14 cellular contexts compared by ENCODE assay signal in the genomic region with DNA sequence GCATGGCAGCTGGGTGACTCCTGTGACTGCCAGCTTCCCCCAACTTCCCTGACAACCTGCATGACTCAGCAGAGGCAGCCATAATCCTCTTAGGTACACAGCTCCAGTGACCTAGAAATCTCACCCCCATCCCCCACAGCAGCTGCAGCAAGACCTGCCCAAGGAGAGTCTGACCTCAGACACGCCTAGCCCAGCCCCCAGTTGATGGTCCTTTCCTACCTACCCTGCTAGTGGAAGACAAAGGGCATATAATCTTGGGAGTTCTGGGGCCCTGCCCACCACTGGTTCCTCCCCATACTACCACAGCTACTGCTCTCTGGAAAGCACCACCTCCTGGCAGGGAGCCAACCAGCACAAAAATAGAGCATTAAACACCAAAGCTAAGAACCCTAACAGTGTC.
DNase-seq lines count a peak whose midpoint lies in the region; ATAC-seq and TF ChIP-seq lines count a peak whose summit lies in the region.
"Had no signal": no experiment of that assay in that cellular context is flagged by ENCODE, and none has a peak within 500 bp of the region (broad histone marks: within the 10 kb centered on the region; RNA-seq: fewer than 3 reads in every experiment).

No MANE protein-coding gene starts in this region.

- intact Hi-C loops in mucosa of descending colon (cut with DNase I, micrococcal nuclease) (no loop called here), heart left ventricle (cut with DNase I) (no loop called here)

- ATAC-seq in DND-41 (ENCODE audit: insufficient read depth, low read depth) (no peak), mucosa of descending colon (peak; percentile 79), heart left ventricle (no peak)

- H4K20me1 ChIP-seq in DND-41 (ENCODE audit: insufficient read depth, low read length) (no peaks in the 10 kb centered on the region), MM.1S (ENCODE audit: insufficient read depth, low read length) (no peaks in the 10 kb centered on the region)

- H3K79me2 ChIP-seq in DND-41 (ENCODE audit: insufficient read depth, low read length) (no peaks in the 10 kb centered on the region), MM.1S (ENCODE audit: low read length) (no peaks in the 10 kb centered on the region)

- H3K4me3 ChIP-seq in DND-41 (ENCODE audit: low read depth in 1 of 2, low read length in 2 of 2) (no peak overlapping the region), MM.1S (ENCODE audit: low read length) (no peak overlapping the region), mucosa of descending colon (no peak overlapping the region), heart left ventricle (no peak overlapping the region)
- H3K4me3 ChIP-seq: right atrium auricular region had no signal

- H3K9me3 ChIP-seq in DND-41 (ENCODE audit: insufficient read depth, low read length, severe bottlenecking) (no peaks in the 10 kb centered on the region), MM.1S (replicated peaks; ENCODE audit: insufficient read depth, low read length) (no peaks in the 10 kb centered on the region), mucosa of descending colon (no peaks in the 10 kb centered on the region), heart left ventricle (no peaks in the 10 kb centered on the region)
- H3K9me3 ChIP-seq: right atrium auricular region had no signal

- no peak for TF ChIP-seq POLR2A in heart left ventricle (IDR thresholded peaks at IDR 0.05)

- no peaks in the 10 kb centered on the region for H3K36me3 ChIP-seq in DND-41 (ENCODE audit: insufficient read depth, low read length)
- H3K36me3 ChIP-seq in MM.1S (replicated peaks; ENCODE audit: insufficient read depth, low read length) = no peaks in the 10 kb centered on the region
- H3K36me3 ChIP-seq in mucosa of descending colon (ENCODE audit: low read depth) = no peaks in the 10 kb centered on the region
- no peaks in the 10 kb centered on the region for H3K36me3 ChIP-seq in heart left ventricle
- H3K36me3 ChIP-seq: right atrium auricular region had no signal

- WGBS in heart left ventricle, 4 donors = 50 to 71% (median 64%) methylated on average over 1 of the region's 1 CpG

- H3K4me1 ChIP-seq in DND-41 (ENCODE audit: insufficient read depth, low read length) (no peaks in the 10 kb centered on the region), MM.1S (ENCODE audit: low read length) (no peaks in the 10 kb centered on the region), mucosa of descending colon (ENCODE audit: low read depth) (no peaks in the 10 kb centered on the region), heart left ventricle (no peaks in the 10 kb centered on the region)
- H3K4me1 ChIP-seq: right atrium auricular region had no signal

- H3K9me2 ChIP-seq in MM.1S (replicated peaks; ENCODE audit: insufficient read depth, low read length) = no peaks in the 10 kb centered on the region

- H3K27me3 ChIP-seq in DND-41 (ENCODE audit: insufficient read depth, low read length, poor library complexity) (peaks cover 2% of the 10 kb centered on the region), MM.1S (replicated peaks; ENCODE audit: insufficient read depth, low read length) (no peaks in the 10 kb centered on the region), heart left ventricle (no peaks in the 10 kb centered on the region)
- H3K27me3 ChIP-seq: right atrium auricular region had no signal

- H2AFZ ChIP-seq in DND-41 (ENCODE audit: low read depth, low read length) = no peak overlapping the region
- no peak overlapping the region for H2AFZ ChIP-seq in MM.1S (ENCODE audit: low read length)

- H3K9ac ChIP-seq in DND-41 (ENCODE audit: low read depth, low read length) = no peak overlapping the region
- H3K9ac ChIP-seq in MM.1S (ENCODE audit: low read length) = no peak overlapping the region

- H3K4me2 ChIP-seq in DND-41 (ENCODE audit: insufficient read depth, low read length) = no peak overlapping the region
- H3K4me2 ChIP-seq in MM.1S (ENCODE audit: low read depth, low read length) = no peak overlapping the region

- H3K27ac ChIP-seq in DND-41 (ENCODE audit: low read length) (no peak overlapping the region), MM.1S (ENCODE audit: low read length) (no peak overlapping the region), heart left ventricle (no peak overlapping the region)
- H3K27ac ChIP-seq: right atrium auricular region had no signal

- no peak for TF ChIP-seq CTCF in DND-41 (IDR thresholded peaks at IDR 0.05; ENCODE audit: borderline replicate concordance, extremely low read depth, low read length, poor library complexity, severe bottlenecking)
- TF ChIP-seq CTCF in MM.1S (IDR thresholded peaks at IDR 0.05; ENCODE audit: low read length) = no peak
- TF ChIP-seq CTCF in mucosa of descending colon (IDR thresholded peaks at IDR 0.05) = no peak
- TF ChIP-seq CTCF in heart left ventricle (IDR thresholded peaks at IDR 0.05) = no peak

- H3F3A ChIP-seq in MM.1S (ENCODE audit: insufficient read depth, low read length) = no peaks in the 10 kb centered on the region

- DNase-seq in DND-41 = peak; percentile 8
- DNase-seq in MM.1S = peak; percentile 44
- DNase-seq in SHP77 (lab: John Stamatoyannopoulos, UW) = peak; percentile 50 to 56
- DNase-seq in mucosa of descending colon = peak; percentile 85 to 94 (median 85)
- no peak for DNase-seq in heart left ventricle
- no peak for DNase-seq in stimulated activated CD4-positive, alpha-beta T cell treated with anti-CD3 and anti-CD28 coated beads, Interleukin-15, amount 100 ng/mL, for 24 hours
- no peak for DNase-seq in SIG-M5 treated with dmso at 0.1 percent for 504 hours (lab: John Stamatoyannopoulos, UW; ENCODE audit: unreplicated experiment)
- DNase-seq in activated CD8-positive, alpha-beta memory T cell treated with anti-CD3 and anti-CD28 coated beads for 24 hours = no peak
- DNase-seq: activated CD4-positive, alpha-beta memory T cell treated with anti-CD3 and anti-CD28 coated beads, Interleukin-2, amount 10 ng/mL, durations not matched to agents 7 days and 5 days; activated naive CD8-positive, alpha-beta T cell treated with anti-CD3 and anti-CD28 coated beads, Interleukin-2, amount 10 ng/mL, durations not matched to agents 7 days and 5 days; activated T-cell treated with anti-CD3 and anti-CD28 coated beads, Interleukin-2, amount 50 U/mL, for 48 hours; COR-L47; NCI-H1092 had no signal

Comparison
In these comparisons a context has a peak if more than half of its experiments do, and no peak if none do; other contexts are left out.
1. DNase-seq: peak in DND-41 (single experiment), MM.1S (single experiment), SHP77 (2 of 2) and mucosa of descending colon (3 of 3); none in heart left ventricle (0 of 5), stimulated activated CD4-positive, alpha-beta T cell treated with anti-CD3 and anti-CD28 coated beads, Interleukin-15, amount 100 ng/mL, for 24 hours (single experiment), SIG-M5 treated with dmso at 0.1 percent for 504 hours (single experiment) and activated CD8-positive, alpha-beta memory T cell treated with anti-CD3 and anti-CD28 coated beads for 24 hours (single experiment).